1 cellular context compared by ENCODE assay signal in the genomic region with DNA sequence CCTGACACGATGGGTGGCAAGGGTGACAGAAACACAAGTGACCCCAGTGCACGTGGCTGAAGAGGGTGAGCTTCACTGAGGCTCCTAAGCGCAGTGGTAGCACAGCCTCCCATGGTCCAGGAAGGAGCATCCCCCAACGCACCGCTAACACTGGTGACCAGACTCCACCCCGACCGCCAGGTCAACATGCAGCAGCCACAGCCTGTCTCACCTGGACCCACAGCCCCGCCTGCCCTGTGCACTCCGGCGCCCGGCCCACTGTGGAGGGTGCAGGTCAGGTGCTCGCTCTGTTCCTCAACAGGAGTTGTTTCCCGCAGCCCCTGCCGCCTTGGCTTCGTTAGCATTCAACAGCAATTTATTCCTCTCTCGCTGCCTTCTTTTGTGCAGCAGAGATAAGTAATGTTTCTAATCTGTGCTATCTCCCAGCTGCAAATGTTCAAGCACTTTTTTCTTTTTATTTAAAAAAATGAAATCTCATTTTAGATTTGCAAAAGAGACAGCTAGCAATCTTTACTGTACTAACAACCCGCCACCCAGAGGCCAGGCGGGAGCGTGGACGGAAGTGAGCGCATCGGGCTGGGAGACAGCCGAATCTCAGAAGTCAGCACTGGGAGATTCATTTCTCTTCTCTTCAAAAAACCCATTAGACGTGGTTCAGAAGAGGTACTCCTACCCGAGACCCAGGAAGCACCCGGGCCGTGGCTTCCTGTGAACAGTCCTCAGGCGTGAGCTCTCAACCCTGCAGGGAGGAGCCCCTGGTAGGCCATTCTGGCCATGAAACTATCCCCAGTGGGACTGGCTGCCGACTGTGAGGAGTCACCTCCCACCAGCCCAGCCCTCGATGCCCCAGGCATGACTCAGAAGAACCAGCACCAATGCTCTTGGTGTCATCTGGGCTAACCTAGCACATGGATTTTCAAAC.
TF ChIP-seq lines count a peak whose summit lies in the region.

No MANE protein-coding gene starts in this region.

TF ChIP-seq in K562, 482 proteins besides CTCF, POLR2A, EP300 and RAD21 (continued from another document and continues in another):
- TF ChIP-seq, protein P1, sequence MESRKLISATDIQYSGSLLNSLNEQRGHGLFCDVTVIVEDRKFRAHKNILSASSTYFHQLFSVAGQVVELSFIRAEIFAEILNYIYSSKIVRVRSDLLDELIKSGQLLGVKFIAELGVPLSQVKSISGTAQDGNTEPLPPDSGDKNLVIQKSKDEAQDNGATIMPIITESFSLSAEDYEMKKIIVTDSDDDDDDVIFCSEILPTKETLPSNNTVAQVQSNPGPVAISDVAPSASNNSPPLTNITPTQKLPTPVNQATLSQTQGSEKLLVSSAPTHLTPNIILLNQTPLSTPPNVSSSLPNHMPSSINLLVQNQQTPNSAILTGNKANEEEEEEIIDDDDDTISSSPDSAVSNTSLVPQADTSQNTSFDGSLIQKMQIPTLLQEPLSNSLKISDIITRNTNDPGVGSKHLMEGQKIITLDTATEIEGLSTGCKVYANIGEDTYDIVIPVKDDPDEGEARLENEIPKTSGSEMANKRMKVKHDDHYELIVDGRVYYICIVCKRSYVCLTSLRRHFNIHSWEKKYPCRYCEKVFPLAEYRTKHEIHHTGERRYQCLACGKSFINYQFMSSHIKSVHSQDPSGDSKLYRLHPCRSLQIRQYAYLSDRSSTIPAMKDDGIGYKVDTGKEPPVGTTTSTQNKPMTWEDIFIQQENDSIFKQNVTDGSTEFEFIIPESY (CRISPR knock-in tag; IDR thresholded peaks at IDR 0.05), result peak; percentile 98
- TF ChIP-seq RFX5 (IDR thresholded peaks at IDR 0.05; ENCODE audit: low read depth, low read length), result no peak
- TF ChIP-seq POLR2G (IDR thresholded peaks at IDR 0.05; ENCODE audit: low read depth, low read length), result 0 out of 2 replicates have a peak, but pooled peaks have one; percentile 31
- TF ChIP-seq, protein P2, sequence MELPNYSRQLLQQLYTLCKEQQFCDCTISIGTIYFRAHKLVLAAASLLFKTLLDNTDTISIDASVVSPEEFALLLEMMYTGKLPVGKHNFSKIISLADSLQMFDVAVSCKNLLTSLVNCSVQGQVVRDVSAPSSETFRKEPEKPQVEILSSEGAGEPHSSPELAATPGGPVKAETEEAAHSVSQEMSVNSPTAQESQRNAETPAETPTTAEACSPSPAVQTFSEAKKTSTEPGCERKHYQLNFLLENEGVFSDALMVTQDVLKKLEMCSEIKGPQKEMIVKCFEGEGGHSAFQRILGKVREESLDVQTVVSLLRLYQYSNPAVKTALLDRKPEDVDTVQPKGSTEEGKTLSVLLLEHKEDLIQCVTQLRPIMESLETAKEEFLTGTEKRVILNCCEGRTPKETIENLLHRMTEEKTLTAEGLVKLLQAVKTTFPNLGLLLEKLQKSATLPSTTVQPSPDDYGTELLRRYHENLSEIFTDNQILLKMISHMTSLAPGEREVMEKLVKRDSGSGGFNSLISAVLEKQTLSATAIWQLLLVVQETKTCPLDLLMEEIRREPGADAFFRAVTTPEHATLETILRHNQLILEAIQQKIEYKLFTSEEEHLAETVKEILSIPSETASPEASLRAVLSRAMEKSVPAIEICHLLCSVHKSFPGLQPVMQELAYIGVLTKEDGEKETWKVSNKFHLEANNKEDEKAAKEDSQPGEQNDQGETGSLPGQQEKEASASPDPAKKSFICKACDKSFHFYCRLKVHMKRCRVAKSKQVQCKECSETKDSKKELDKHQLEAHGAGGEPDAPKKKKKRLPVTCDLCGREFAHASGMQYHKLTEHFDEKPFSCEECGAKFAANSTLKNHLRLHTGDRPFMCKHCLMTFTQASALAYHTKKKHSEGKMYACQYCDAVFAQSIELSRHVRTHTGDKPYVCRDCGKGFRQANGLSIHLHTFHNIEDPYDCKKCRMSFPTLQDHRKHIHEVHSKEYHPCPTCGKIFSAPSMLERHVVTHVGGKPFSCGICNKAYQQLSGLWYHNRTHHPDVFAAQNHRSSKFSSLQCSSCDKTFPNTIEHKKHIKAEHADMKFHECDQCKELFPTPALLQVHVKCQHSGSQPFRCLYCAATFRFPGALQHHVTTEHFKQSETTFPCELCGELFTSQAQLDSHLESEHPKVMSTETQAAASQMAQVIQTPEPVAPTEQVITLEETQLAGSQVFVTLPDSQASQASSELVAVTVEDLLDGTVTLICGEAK (IDR thresholded peaks at IDR 0.05), result peak; percentile 60
- TF ChIP-seq, protein P2 (CRISPR knock-in tag; IDR thresholded peaks at IDR 0.05), result no peak
- TF ChIP-seq, protein P3, sequence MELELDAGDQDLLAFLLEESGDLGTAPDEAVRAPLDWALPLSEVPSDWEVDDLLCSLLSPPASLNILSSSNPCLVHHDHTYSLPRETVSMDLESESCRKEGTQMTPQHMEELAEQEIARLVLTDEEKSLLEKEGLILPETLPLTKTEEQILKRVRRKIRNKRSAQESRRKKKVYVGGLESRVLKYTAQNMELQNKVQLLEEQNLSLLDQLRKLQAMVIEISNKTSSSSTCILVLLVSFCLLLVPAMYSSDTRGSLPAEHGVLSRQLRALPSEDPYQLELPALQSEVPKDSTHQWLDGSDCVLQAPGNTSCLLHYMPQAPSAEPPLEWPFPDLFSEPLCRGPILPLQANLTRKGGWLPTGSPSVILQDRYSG (tag; conservative IDR thresholded peaks at IDR 0.05; ENCODE audit: low read depth), result 0 out of 2 replicates have a peak, but pooled peaks have one; percentile 22
- no peak for TF ChIP-seq TAF9B (IDR thresholded peaks at IDR 0.05; ENCODE audit: partially characterized antibody)
- TF ChIP-seq ZNF384 (IDR thresholded peaks at IDR 0.05; ENCODE audit: low read depth, low read length), result peak; percentile 58; the same call in 1 of the 2 replicates
- 0 out of 4 replicates have a peak, but pooled peaks of 1 of the 2 experiments have one; percentile 21 for TF ChIP-seq FOXA3 (CRISPR knock-in tag; conservative IDR thresholded peaks at IDR 0.05 in 1 of 2, IDR thresholded peaks at IDR 0.05 in 1 of 2)
- no peak for TF ChIP-seq NR2C2 (CRISPR knock-in tag; IDR thresholded peaks at IDR 0.05)
- TF ChIP-seq NR2C2 (tag; IDR thresholded peaks at IDR 0.05), result 0 out of 2 replicates have a peak, but pooled peaks have one; percentile 1
- no peak for TF ChIP-seq ZNF324 (CRISPR knock-in tag; IDR thresholded peaks at IDR 0.05)
- TF ChIP-seq, protein P4, sequence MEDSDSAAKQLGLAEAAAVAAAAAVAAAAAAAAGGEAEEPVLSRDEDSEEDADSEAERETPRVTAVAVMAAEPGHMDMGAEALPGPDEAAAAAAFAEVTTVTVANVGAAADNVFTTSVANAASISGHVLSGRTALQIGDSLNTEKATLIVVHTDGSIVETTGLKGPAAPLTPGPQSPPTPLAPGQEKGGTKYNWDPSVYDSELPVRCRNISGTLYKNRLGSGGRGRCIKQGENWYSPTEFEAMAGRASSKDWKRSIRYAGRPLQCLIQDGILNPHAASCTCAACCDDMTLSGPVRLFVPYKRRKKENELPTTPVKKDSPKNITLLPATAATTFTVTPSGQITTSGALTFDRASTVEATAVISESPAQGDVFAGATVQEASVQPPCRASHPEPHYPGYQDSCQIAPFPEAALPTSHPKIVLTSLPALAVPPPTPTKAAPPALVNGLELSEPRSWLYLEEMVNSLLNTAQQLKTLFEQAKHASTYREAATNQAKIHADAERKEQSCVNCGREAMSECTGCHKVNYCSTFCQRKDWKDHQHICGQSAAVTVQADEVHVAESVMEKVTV (CRISPR knock-in tag; IDR thresholded peaks at IDR 0.05), result 0 out of 2 replicates have a peak, but pooled peaks have one; percentile 28
- peak; percentile 35; the same call in 1 of the 2 replicates for TF ChIP-seq ELF1 (tag; IDR thresholded peaks at IDR 0.05)
- TF ChIP-seq ATF7 (IDR thresholded peaks at IDR 0.05), result peak; percentile 29; the same call in 1 of the 2 replicates
- TF ChIP-seq GABPA (tag; conservative IDR thresholded peaks at IDR 0.05; ENCODE audit: low read depth), result peak; percentile 67
- TF ChIP-seq, protein P5, sequence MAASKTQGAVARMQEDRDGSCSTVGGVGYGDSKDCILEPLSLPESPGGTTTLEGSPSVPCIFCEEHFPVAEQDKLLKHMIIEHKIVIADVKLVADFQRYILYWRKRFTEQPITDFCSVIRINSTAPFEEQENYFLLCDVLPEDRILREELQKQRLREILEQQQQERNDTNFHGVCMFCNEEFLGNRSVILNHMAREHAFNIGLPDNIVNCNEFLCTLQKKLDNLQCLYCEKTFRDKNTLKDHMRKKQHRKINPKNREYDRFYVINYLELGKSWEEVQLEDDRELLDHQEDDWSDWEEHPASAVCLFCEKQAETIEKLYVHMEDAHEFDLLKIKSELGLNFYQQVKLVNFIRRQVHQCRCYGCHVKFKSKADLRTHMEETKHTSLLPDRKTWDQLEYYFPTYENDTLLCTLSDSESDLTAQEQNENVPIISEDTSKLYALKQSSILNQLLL (CRISPR knock-in tag; IDR thresholded peaks at IDR 0.05; ENCODE audit: borderline replicate concordance), result no peak
- TF ChIP-seq, protein P6, sequence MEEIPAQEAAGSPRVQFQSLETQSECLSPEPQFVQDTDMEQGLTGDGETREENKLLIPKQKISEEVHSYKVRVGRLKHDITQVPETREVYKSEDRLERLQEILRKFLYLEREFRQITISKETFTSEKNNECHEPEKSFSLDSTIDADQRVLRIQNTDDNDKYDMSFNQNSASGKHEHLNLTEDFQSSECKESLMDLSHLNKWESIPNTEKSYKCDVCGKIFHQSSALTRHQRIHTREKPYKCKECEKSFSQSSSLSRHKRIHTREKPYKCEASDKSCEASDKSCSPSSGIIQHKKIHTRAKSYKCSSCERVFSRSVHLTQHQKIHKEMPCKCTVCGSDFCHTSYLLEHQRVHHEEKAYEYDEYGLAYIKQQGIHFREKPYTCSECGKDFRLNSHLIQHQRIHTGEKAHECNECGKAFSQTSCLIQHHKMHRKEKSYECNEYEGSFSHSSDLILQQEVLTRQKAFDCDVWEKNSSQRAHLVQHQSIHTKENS (CRISPR knock-in tag; IDR thresholded peaks at IDR 0.05), result no peak
- peak; percentile 27; the same call in 1 of the 2 replicates for TF ChIP-seq SPI1 (IDR thresholded peaks at IDR 0.05; ENCODE audit: borderline replicate concordance, low read depth, low read length)
- TF ChIP-seq, protein P7, sequence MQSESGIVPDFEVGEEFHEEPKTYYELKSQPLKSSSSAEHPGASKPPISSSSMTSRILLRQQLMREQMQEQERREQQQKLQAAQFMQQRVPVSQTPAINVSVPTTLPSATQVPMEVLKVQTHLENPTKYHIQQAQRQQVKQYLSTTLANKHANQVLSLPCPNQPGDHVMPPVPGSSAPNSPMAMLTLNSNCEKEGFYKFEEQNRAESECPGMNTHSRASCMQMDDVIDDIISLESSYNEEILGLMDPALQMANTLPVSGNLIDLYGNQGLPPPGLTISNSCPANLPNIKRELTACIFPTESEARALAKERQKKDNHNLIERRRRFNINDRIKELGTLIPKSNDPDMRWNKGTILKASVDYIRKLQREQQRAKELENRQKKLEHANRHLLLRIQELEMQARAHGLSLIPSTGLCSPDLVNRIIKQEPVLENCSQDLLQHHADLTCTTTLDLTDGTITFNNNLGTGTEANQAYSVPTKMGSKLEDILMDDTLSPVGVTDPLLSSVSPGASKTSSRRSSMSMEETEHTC (IDR thresholded peaks at IDR 0.05), result 0 out of 2 replicates have a peak, but pooled peaks have one; percentile 38
- no peak for TF ChIP-seq NFRKB (IDR thresholded peaks at IDR 0.05; ENCODE audit: low read depth)
- TF ChIP-seq CXXC5 (CRISPR knock-in tag; IDR thresholded peaks at IDR 0.05), result peak; percentile 22; the same call in 1 of the 2 replicates
- TF ChIP-seq MTA2 (IDR thresholded peaks at IDR 0.05; ENCODE audit: low read depth), result 0 out of 2 replicates have a peak, but pooled peaks have one; percentile 20
- TF ChIP-seq, protein P8, sequence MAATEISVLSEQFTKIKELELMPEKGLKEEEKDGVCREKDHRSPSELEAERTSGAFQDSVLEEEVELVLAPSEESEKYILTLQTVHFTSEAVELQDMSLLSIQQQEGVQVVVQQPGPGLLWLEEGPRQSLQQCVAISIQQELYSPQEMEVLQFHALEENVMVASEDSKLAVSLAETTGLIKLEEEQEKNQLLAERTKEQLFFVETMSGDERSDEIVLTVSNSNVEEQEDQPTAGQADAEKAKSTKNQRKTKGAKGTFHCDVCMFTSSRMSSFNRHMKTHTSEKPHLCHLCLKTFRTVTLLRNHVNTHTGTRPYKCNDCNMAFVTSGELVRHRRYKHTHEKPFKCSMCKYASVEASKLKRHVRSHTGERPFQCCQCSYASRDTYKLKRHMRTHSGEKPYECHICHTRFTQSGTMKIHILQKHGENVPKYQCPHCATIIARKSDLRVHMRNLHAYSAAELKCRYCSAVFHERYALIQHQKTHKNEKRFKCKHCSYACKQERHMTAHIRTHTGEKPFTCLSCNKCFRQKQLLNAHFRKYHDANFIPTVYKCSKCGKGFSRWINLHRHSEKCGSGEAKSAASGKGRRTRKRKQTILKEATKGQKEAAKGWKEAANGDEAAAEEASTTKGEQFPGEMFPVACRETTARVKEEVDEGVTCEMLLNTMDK (IDR thresholded peaks at IDR 0.05; ENCODE audit: borderline replicate concordance, insufficient read depth, low read depth, low read length, poor library complexity, severe bottlenecking), result peak; percentile 48
